9 cellular contexts compared by ENCODE assay signal in the genomic region with DNA sequence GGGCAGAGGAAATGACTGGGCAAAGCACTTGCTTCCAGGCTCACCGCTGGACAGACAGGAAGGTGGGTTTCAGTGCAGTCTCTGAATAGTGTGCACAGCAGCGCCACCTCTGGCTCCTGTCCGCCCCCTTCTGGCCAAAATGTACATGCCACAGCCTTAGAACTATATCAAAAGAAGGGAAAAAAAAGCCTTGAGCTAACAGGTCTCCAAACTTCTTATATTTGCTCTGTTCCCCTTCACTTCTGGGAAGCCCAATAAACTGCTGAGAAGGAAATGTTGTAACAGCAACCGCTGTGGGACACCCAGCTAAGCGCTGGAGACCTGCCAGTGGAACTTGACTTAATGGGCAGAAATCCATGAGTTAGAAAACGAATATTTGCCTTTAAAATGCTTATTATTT. TPM values are rescaled to one million over a fixed set of nuclear protein-coding genes. Genes with fewer than 3 reads are reported as not detected.
DNase-seq lines count a peak whose midpoint lies in the region; ATAC-seq and TF ChIP-seq lines count a peak whose summit lies in the region.
"Had no signal": no experiment of that assay in that cellular context is flagged by ENCODE, and none has a peak within 500 bp of the region (broad histone marks: within the 10 kb centered on the region; RNA-seq: fewer than 3 reads in every experiment).

No MANE protein-coding gene starts in this region.

- ATAC-seq in HG03135 (IDR thresholded peaks at IDR 0.05; ENCODE audit: unreplicated experiment) (peak; percentile 70), GM18868 (IDR thresholded peaks at IDR 0.05; ENCODE audit: unreplicated experiment) (no peak)
- peak; percentile 95 for ATAC-seq in activated CD8-positive, alpha-beta T cell treated with anti-CD3 and anti-CD28 coated beads, Interleukin-2, amount 10 ng/mL, durations not matched to agents 7 days and 5 days
- ATAC-seq in stimulated activated effector memory CD8-positive, alpha-beta T cell treated with anti-CD3 and anti-CD28 coated beads, Interleukin-12 subunit alpha, Interleukin-12 subunit beta, amount 100 ng/mL, for 72 hours, result peak; percentile 86

- no peaks in the 10 kb centered on the region for H3K27me3 Mint-ChIP-seq in CD4-positive, alpha-beta memory T cell
- no peaks in the 10 kb centered on the region for H3K27me3 Mint-ChIP-seq in activated CD8-positive, alpha-beta T cell treated with anti-CD3 and anti-CD28 coated beads, Interleukin-2, amount 10 ng/mL, durations not matched to agents 7 days and 5 days (ENCODE audit: low read depth)
- no peaks in the 10 kb centered on the region for H3K27me3 Mint-ChIP-seq in endodermal cell (ENCODE audit: insufficient read depth)
- H3K27me3 Mint-ChIP-seq: stimulated activated naive CD8-positive, alpha-beta T cell treated with anti-CD3 and anti-CD28 coated beads, Interleukin-15, Interleukin-2, amounts not matched to agents 100 ng/mL and 50 ng/mL, for 24 hours had no signal

- H3K4me1 ChIP-seq in CD4-positive, alpha-beta memory T cell (ENCODE audit: insufficient read depth, low read length), result peaks cover 4% of the 10 kb centered on the region
- H3K4me1 ChIP-seq in endodermal cell (ENCODE audit: control insufficient read depth, insufficient read depth, low read length), result no peaks in the 10 kb centered on the region

- DNase-seq in CD4-positive, alpha-beta memory T cell, result peak; percentile 56 to 71 (median 56)
- peak; percentile 82 to 83 for DNase-seq in NOMO-1 (lab: John Stamatoyannopoulos, UW; ENCODE audit: unreplicated experiment in 2 of 2)
- peak; percentile 81 for DNase-seq in activated CD8-positive, alpha-beta T cell treated with anti-CD3 and anti-CD28 coated beads, Interleukin-2, amount 10 ng/mL, durations not matched to agents 7 days and 5 days
- peak; percentile 90 for DNase-seq in endodermal cell
- peak; percentile 41 for DNase-seq in myocyte (ENCODE audit: low read depth)
- DNase-seq in stimulated activated effector memory CD8-positive, alpha-beta T cell treated with anti-CD3 and anti-CD28 coated beads, Interleukin-12 subunit alpha, Interleukin-12 subunit beta, amount 100 ng/mL, for 72 hours (ENCODE audit: low spot score in 2 of 2), result peak; percentile 40 to 79

- no peak overlapping the region for H3K4me3 ChIP-seq in CD4-positive, alpha-beta memory T cell (ENCODE audit: low read length in 2 of 2)
- H3K4me3 ChIP-seq in endodermal cell (ENCODE audit: low read length), result no peak overlapping the region

- POLR2A ChIA-PET in CD4-positive, alpha-beta memory T cell (lab: Charles Lee; ENCODE audit: partially characterized antibody), result interaction anchor here (0.6 to 1.2 kb wide), 2 partner anchors 17 to 1115 kb away, joined by 3 read pairs; no protein-coding TSS in a partner anchor
- POLR2A ChIA-PET in activated CD8-positive, alpha-beta T cell treated with anti-CD3 and anti-CD28 coated beads, Interleukin-2, amount 10 ng/mL, durations not matched to agents 7 days and 5 days (lab: Charles Lee), result no interaction called here

- no peaks in the 10 kb centered on the region for H3K9me3 Mint-ChIP-seq in CD4-positive, alpha-beta memory T cell
- no peaks in the 10 kb centered on the region for H3K9me3 Mint-ChIP-seq in activated CD8-positive, alpha-beta T cell treated with anti-CD3 and anti-CD28 coated beads, Interleukin-2, amount 10 ng/mL, durations not matched to agents 7 days and 5 days (ENCODE audit: insufficient read depth)
- no peaks in the 10 kb centered on the region for H3K9me3 Mint-ChIP-seq in endodermal cell
- no peaks in the 10 kb centered on the region for H3K9me3 Mint-ChIP-seq in stimulated activated effector memory CD8-positive, alpha-beta T cell treated with anti-CD3 and anti-CD28 coated beads, Interleukin-12 subunit alpha, Interleukin-12 subunit beta, amount 100 ng/mL, for 72 hours
- H3K9me3 Mint-ChIP-seq: stimulated activated naive CD8-positive, alpha-beta T cell treated with anti-CD3 and anti-CD28 coated beads, Interleukin-15, Interleukin-2, amounts not matched to agents 100 ng/mL and 50 ng/mL, for 24 hours had no signal

- H3K9me3 ChIP-seq in CD4-positive, alpha-beta memory T cell (ENCODE audit: control insufficient read depth in 1 of 2, low read length in 2 of 2), result no peaks in the 10 kb centered on the region
- no peaks in the 10 kb centered on the region for H3K9me3 ChIP-seq in endodermal cell (ENCODE audit: control insufficient read depth, low read length)

- H3K36me3 ChIP-seq in CD4-positive, alpha-beta memory T cell (ENCODE audit: insufficient read depth, low read length), result peaks cover 18% of the 10 kb centered on the region
- H3K36me3 ChIP-seq in endodermal cell (ENCODE audit: control insufficient read depth, insufficient read depth, low read length), result peaks cover 39% of the 10 kb centered on the region

- H3K27ac ChIP-seq in CD4-positive, alpha-beta memory T cell (ENCODE audit: low read depth, low read length), result no peak overlapping the region
- H3K27ac ChIP-seq in endodermal cell (ENCODE audit: low read depth, low read length), result no peak overlapping the region

- TF ChIP-seq CTCF in endodermal cell (conservative IDR thresholded peaks at IDR 0.05), result peak; percentile 95

- CTCF ChIA-PET in CD4-positive, alpha-beta memory T cell (lab: Charles Lee; ENCODE audit: partially characterized antibody), result interaction anchor here (0.6 to 5.5 kb wide), 32 partner anchors 11 to 308 kb away, joined by 3 to 56 read pairs (median 5); a partner anchor contains a TSS
- CTCF ChIA-PET in activated CD8-positive, alpha-beta T cell treated with anti-CD3 and anti-CD28 coated beads, Interleukin-2, amount 10 ng/mL, durations not matched to agents 7 days and 5 days (lab: Charles Lee), result interaction anchor here (0.5 to 6.1 kb wide), 52 partner anchors 8 to 545 kb away, joined by 3 to 101 read pairs (median 4); a partner anchor contains a TSS

- 42 to 44% methylated on average over 2 to 6 of the region's 6 CpGs for WGBS in endodermal cell (ENCODE audit: insufficient coverage in 1 of 2, insufficient read length in 1 of 2), 2 experiments

- peak overlapping the region in 2 of 7 donors; percentile 23 to 64 for H3K27ac Mint-ChIP-seq in CD4-positive, alpha-beta memory T cell
- no peak overlapping the region for H3K27ac Mint-ChIP-seq in activated CD8-positive, alpha-beta T cell treated with anti-CD3 and anti-CD28 coated beads, Interleukin-2, amount 10 ng/mL, durations not matched to agents 7 days and 5 days
- H3K27ac Mint-ChIP-seq in endodermal cell, result peak overlapping the region; percentile 16
- H3K27ac Mint-ChIP-seq in stimulated activated effector memory CD8-positive, alpha-beta T cell treated with anti-CD3 and anti-CD28 coated beads, Interleukin-12 subunit alpha, Interleukin-12 subunit beta, amount 100 ng/mL, for 72 hours, result no peak overlapping the region
- H3K27ac Mint-ChIP-seq: stimulated activated naive CD8-positive, alpha-beta T cell treated with anti-CD3 and anti-CD28 coated beads, Interleukin-15, Interleukin-2, amounts not matched to agents 100 ng/mL and 50 ng/mL, for 24 hours had no signal

- H3K27me3 ChIP-seq in CD4-positive, alpha-beta memory T cell (ENCODE audit: insufficient read depth, low read length), result no peaks in the 10 kb centered on the region
- H3K27me3 ChIP-seq in endodermal cell (ENCODE audit: control insufficient read depth, insufficient read depth, low read length, poor library complexity, severe bottlenecking), result no peaks in the 10 kb centered on the region

- peaks cover 32 to 54% of the 10 kb centered on the region in 2 donors for H3K36me3 Mint-ChIP-seq in CD4-positive, alpha-beta memory T cell
- H3K36me3 Mint-ChIP-seq in activated CD8-positive, alpha-beta T cell treated with anti-CD3 and anti-CD28 coated beads, Interleukin-2, amount 10 ng/mL, durations not matched to agents 7 days and 5 days (ENCODE audit: low read depth), result peaks cover 23% of the 10 kb centered on the region
- peaks cover 46% of the 10 kb centered on the region for H3K36me3 Mint-ChIP-seq in endodermal cell (ENCODE audit: low read depth)
- peaks cover 85% of the 10 kb centered on the region for H3K36me3 Mint-ChIP-seq in stimulated activated effector memory CD8-positive, alpha-beta T cell treated with anti-CD3 and anti-CD28 coated beads, Interleukin-12 subunit alpha, Interleukin-12 subunit beta, amount 100 ng/mL, for 72 hours

- intact Hi-C loops in CD4-positive, alpha-beta memory T cell (cut with micrococcal nuclease), result loop anchor here (10.0 kb wide), 2 partner anchors 541 to 1881 kb away; no protein-coding TSS in a partner anchor

- no peak overlapping the region for H3K9ac ChIP-seq in endodermal cell (ENCODE audit: extremely low read depth, low read length, poor library complexity, severe bottlenecking)

- H3K4me3 Mint-ChIP-seq in CD4-positive, alpha-beta memory T cell, result no peak overlapping the region
- no peak overlapping the region for H3K4me3 Mint-ChIP-seq in activated CD8-positive, alpha-beta T cell treated with anti-CD3 and anti-CD28 coated beads, Interleukin-2, amount 10 ng/mL, durations not matched to agents 7 days and 5 days
- H3K4me3 Mint-ChIP-seq in endodermal cell, result no peak overlapping the region
- no peak overlapping the region for H3K4me3 Mint-ChIP-seq in stimulated activated effector memory CD8-positive, alpha-beta T cell treated with anti-CD3 and anti-CD28 coated beads, Interleukin-12 subunit alpha, Interleukin-12 subunit beta, amount 100 ng/mL, for 72 hours
- H3K4me3 Mint-ChIP-seq: stimulated activated naive CD8-positive, alpha-beta T cell treated with anti-CD3 and anti-CD28 coated beads, Interleukin-15, Interleukin-2, amounts not matched to agents 100 ng/mL and 50 ng/mL, for 24 hours had no signal

- H3K4me1 Mint-ChIP-seq in CD4-positive, alpha-beta memory T cell, result peaks cover 0 to 13% (median 6%) of the 10 kb centered on the region in 4 donors
- H3K4me1 Mint-ChIP-seq in activated CD8-positive, alpha-beta T cell treated with anti-CD3 and anti-CD28 coated beads, Interleukin-2, amount 10 ng/mL, durations not matched to agents 7 days and 5 days (ENCODE audit: low read depth), result no peaks in the 10 kb centered on the region
- H3K4me1 Mint-ChIP-seq in endodermal cell, result no peaks in the 10 kb centered on the region
- H3K4me1 Mint-ChIP-seq in stimulated activated effector memory CD8-positive, alpha-beta T cell treated with anti-CD3 and anti-CD28 coated beads, Interleukin-12 subunit alpha, Interleukin-12 subunit beta, amount 100 ng/mL, for 72 hours, result no peaks in the 10 kb centered on the region

RNA-seq across cellular contexts. Expression of a gene that starts 17.5 kb away (rescaled TPM):
- 10 to 100 TPM; 19.7 to 24.7 TPM for total RNA-seq in CD4-positive, alpha-beta memory T cell
- 10 to 100 TPM; 11.4 to 13.0 TPM for polyA plus RNA-seq in CD4-positive, alpha-beta memory T cell
- 10 to 100 TPM; 20.0 to 21.5 TPM for total RNA-seq in activated CD8-positive, alpha-beta T cell treated with anti-CD3 and anti-CD28 coated beads, Interleukin-2, amount 10 ng/mL, durations not matched to agents 7 days and 5 days
- 10 to 100 TPM; 19.9 to 31.3 TPM for total RNA-seq in endodermal cell
- polyA plus RNA-seq in endodermal cell (2013, experiment 1 of 2), result 26.4 TPM
- polyA plus RNA-seq in endodermal cell (2013, experiment 2 of 2), result 20.0 TPM
- total RNA-seq in myocyte, result 12.0 and 14.3 TPM in 2 replicates
- polyA plus RNA-seq in myocyte (2012), result 17.7 TPM
